In genomic region chr1:201468501-201468843, GRCh38 we compare ENCODE assay signal across 1 cellular context.
A peak's percentile ranks its signal among the peaks of the same experiment; 100 is the strongest.
TF ChIP-seq lines count a peak whose summit lies in the region.

No MANE protein-coding gene starts in this region.

TF ChIP-seq in HepG2, 621 proteins besides CTCF, POLR2A, EP300 and RAD21 (continued from another document and continues in another):
- no peak for TF ChIP-seq ZNF619 (CRISPR knock-in tag; IDR thresholded peaks at IDR 0.05)
- TF ChIP-seq, protein P1, sequence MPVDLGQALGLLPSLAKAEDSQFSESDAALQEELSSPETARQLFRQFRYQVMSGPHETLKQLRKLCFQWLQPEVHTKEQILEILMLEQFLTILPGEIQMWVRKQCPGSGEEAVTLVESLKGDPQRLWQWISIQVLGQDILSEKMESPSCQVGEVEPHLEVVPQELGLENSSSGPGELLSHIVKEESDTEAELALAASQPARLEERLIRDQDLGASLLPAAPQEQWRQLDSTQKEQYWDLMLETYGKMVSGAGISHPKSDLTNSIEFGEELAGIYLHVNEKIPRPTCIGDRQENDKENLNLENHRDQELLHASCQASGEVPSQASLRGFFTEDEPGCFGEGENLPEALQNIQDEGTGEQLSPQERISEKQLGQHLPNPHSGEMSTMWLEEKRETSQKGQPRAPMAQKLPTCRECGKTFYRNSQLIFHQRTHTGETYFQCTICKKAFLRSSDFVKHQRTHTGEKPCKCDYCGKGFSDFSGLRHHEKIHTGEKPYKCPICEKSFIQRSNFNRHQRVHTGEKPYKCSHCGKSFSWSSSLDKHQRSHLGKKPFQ (CRISPR knock-in tag; IDR thresholded peaks at IDR 0.05; ENCODE audit: insufficient replicate concordance): no peak
- TF ChIP-seq, protein P2, sequence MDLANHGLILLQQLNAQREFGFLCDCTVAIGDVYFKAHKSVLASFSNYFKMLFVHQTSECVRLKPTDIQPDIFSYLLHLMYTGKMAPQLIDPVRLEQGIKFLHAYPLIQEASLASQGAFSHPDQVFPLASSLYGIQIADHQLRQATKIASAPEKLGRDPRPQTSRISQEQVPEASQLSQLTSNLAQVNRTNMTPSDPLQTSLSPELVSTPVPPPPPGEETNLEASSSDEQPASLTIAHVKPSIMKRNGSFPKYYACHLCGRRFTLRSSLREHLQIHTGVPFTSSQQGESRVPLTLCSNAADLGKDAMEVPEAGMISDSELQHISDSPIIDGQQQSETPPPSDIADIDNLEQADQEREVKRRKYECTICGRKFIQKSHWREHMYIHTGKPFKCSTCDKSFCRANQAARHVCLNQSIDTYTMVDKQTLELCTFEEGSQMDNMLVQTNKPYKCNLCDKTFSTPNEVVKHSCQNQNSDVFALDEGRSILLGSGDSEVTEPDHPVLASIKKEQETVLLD (CRISPR knock-in tag; IDR thresholded peaks at IDR 0.05; ENCODE audit: low read depth): no peak
- TF ChIP-seq YY1 (IDR thresholded peaks at IDR 0.05; ENCODE audit: insufficient read depth, insufficient replicate concordance, low read depth, low read length): peak; percentile 20
- TF ChIP-seq, protein P3, sequence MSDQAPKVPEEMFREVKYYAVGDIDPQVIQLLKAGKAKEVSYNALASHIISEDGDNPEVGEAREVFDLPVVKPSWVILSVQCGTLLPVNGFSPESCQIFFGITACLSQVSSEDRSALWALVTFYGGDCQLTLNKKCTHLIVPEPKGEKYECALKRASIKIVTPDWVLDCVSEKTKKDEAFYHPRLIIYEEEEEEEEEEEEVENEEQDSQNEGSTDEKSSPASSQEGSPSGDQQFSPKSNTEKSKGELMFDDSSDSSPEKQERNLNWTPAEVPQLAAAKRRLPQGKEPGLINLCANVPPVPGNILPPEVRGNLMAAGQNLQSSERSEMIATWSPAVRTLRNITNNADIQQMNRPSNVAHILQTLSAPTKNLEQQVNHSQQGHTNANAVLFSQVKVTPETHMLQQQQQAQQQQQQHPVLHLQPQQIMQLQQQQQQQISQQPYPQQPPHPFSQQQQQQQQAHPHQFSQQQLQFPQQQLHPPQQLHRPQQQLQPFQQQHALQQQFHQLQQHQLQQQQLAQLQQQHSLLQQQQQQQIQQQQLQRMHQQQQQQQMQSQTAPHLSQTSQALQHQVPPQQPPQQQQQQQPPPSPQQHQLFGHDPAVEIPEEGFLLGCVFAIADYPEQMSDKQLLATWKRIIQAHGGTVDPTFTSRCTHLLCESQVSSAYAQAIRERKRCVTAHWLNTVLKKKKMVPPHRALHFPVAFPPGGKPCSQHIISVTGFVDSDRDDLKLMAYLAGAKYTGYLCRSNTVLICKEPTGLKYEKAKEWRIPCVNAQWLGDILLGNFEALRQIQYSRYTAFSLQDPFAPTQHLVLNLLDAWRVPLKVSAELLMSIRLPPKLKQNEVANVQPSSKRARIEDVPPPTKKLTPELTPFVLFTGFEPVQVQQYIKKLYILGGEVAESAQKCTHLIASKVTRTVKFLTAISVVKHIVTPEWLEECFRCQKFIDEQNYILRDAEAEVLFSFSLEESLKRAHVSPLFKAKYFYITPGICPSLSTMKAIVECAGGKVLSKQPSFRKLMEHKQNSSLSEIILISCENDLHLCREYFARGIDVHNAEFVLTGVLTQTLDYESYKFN (CRISPR knock-in tag; conservative IDR thresholded peaks at IDR 0.05): no peak
- peak; percentile 21; the same call in 1 of the 2 replicates for TF ChIP-seq ZNF34 (CRISPR knock-in tag; IDR thresholded peaks at IDR 0.05; ENCODE audit: borderline replicate concordance)
- TF ChIP-seq ZNF510 (CRISPR knock-in tag; IDR thresholded peaks at IDR 0.05; ENCODE audit: low read depth): no peak
- TF ChIP-seq JUN (CRISPR knock-in tag; IDR thresholded peaks at IDR 0.05): no peak; the same call in 1 of the 2 replicates
- TF ChIP-seq, protein P4, sequence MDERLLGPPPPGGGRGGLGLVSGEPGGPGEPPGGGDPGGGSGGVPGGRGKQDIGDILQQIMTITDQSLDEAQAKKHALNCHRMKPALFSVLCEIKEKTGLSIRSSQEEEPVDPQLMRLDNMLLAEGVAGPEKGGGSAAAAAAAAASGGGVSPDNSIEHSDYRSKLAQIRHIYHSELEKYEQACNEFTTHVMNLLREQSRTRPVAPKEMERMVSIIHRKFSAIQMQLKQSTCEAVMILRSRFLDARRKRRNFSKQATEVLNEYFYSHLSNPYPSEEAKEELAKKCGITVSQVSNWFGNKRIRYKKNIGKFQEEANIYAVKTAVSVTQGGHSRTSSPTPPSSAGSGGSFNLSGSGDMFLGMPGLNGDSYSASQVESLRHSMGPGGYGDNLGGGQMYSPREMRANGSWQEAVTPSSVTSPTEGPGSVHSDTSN (CRISPR knock-in tag; IDR thresholded peaks at IDR 0.05): no peak
- TF ChIP-seq MYNN (CRISPR knock-in tag; IDR thresholded peaks at IDR 0.05; ENCODE audit: low read depth): no peak
- TF ChIP-seq NFKB2 (CRISPR knock-in tag; IDR thresholded peaks at IDR 0.05; ENCODE audit: borderline replicate concordance): no peak
- TF ChIP-seq GTF3A (CRISPR knock-in tag; conservative IDR thresholded peaks at IDR 0.05): no peak
- no peak for TF ChIP-seq ARID2 (CRISPR knock-in tag; IDR thresholded peaks at IDR 0.05; ENCODE audit: borderline replicate concordance)
- no peak for TF ChIP-seq NFIC (IDR thresholded peaks at IDR 0.05; ENCODE audit: low read length)
- no peak for TF ChIP-seq FOXC1 (CRISPR knock-in tag; IDR thresholded peaks at IDR 0.05; ENCODE audit: borderline replicate concordance)
- TF ChIP-seq PREB (CRISPR knock-in tag; IDR thresholded peaks at IDR 0.05): no peak
- TF ChIP-seq ZMAT5 (CRISPR knock-in tag; IDR thresholded peaks at IDR 0.05; ENCODE audit: borderline replicate concordance, low read depth): no peak
- no peak for TF ChIP-seq ZNF225 (CRISPR knock-in tag; IDR thresholded peaks at IDR 0.05)
- no peak for TF ChIP-seq ARHGAP35 (CRISPR knock-in tag; IDR thresholded peaks at IDR 0.05; ENCODE audit: borderline replicate concordance)
- TF ChIP-seq ZMYM3 (CRISPR knock-in tag; IDR thresholded peaks at IDR 0.05): 0 out of 2 replicates have a peak, but pooled peaks have one; percentile 3
- no peak for TF ChIP-seq ZZZ3 (CRISPR knock-in tag; IDR thresholded peaks at IDR 0.05; ENCODE audit: borderline replicate concordance)
- TF ChIP-seq ZFP62 (CRISPR knock-in tag; IDR thresholded peaks at IDR 0.05): no peak
- TF ChIP-seq GLI4 (CRISPR knock-in tag; IDR thresholded peaks at IDR 0.05; ENCODE audit: borderline replicate concordance): no peak
- no peak for TF ChIP-seq SETDB1 (CRISPR knock-in tag; IDR thresholded peaks at IDR 0.05; ENCODE audit: borderline replicate concordance)
- no peak for TF ChIP-seq TOE1 (CRISPR knock-in tag; IDR thresholded peaks at IDR 0.05)
- TF ChIP-seq ZNF101 (CRISPR knock-in tag; IDR thresholded peaks at IDR 0.05; ENCODE audit: borderline replicate concordance, low read depth): no peak
- TF ChIP-seq ZFP82 (CRISPR knock-in tag; IDR thresholded peaks at IDR 0.05; ENCODE audit: borderline replicate concordance): peak; percentile 10; the same call in 1 of the 2 replicates
- no peak for TF ChIP-seq ZNF264 (CRISPR knock-in tag; IDR thresholded peaks at IDR 0.05)
- TF ChIP-seq ZNF589 (CRISPR knock-in tag; conservative IDR thresholded peaks at IDR 0.05): 0 out of 2 replicates have a peak, but pooled peaks have one; percentile 52
- TF ChIP-seq ZNF746 (CRISPR knock-in tag; IDR thresholded peaks at IDR 0.05): no peak
- TF ChIP-seq HNRNPH1 (optimal IDR thresholded peaks at IDR 0.05; ENCODE audit: low read depth, low read length): no peak
- TF ChIP-seq ZNF503 (CRISPR knock-in tag; IDR thresholded peaks at IDR 0.05): no peak
- no peak for TF ChIP-seq MBD4 (IDR thresholded peaks at IDR 0.05; ENCODE audit: borderline replicate concordance, low read length)
- no peak for TF ChIP-seq ZNF24 (IDR thresholded peaks at IDR 0.05)
- no peak for TF ChIP-seq ZNF549 (CRISPR knock-in tag; IDR thresholded peaks at IDR 0.05)
- TF ChIP-seq ARNT2 (CRISPR knock-in tag; IDR thresholded peaks at IDR 0.05; ENCODE audit: low read depth): no peak
- TF ChIP-seq SP4 (CRISPR knock-in tag; IDR thresholded peaks at IDR 0.05): no peak
- TF ChIP-seq NPAS2 (CRISPR knock-in tag; IDR thresholded peaks at IDR 0.05; ENCODE audit: borderline replicate concordance): no peak
- TF ChIP-seq BCL6 (CRISPR knock-in tag; IDR thresholded peaks at IDR 0.05): 0 out of 2 replicates have a peak, but pooled peaks have one; percentile 14
- TF ChIP-seq HCFC1 (IDR thresholded peaks at IDR 0.05; ENCODE audit: low read depth, low read length): no peak
- no peak for TF ChIP-seq CHD2 (IDR thresholded peaks at IDR 0.05; ENCODE audit: low read depth, low read length)
- no peak for TF ChIP-seq ZFP41 (CRISPR knock-in tag; IDR thresholded peaks at IDR 0.05; ENCODE audit: borderline replicate concordance)
- TF ChIP-seq AGO1 (IDR thresholded peaks at IDR 0.05; ENCODE audit: low read depth, low read length, poor library complexity, severe bottlenecking): no peak
- no peak for TF ChIP-seq ZNF230 (CRISPR knock-in tag; IDR thresholded peaks at IDR 0.05)
- TF ChIP-seq STAG1 (CRISPR knock-in tag; IDR thresholded peaks at IDR 0.05): no peak
- TF ChIP-seq HOXA9 (CRISPR knock-in tag; IDR thresholded peaks at IDR 0.05; ENCODE audit: borderline replicate concordance): no peak
- no peak for TF ChIP-seq PAX8 (CRISPR knock-in tag; IDR thresholded peaks at IDR 0.05; ENCODE audit: borderline replicate concordance)
- no peak for TF ChIP-seq ZNF709 (CRISPR knock-in tag; IDR thresholded peaks at IDR 0.05)
- no peak for TF ChIP-seq FOXA3 (CRISPR knock-in tag; IDR thresholded peaks at IDR 0.05)
- TF ChIP-seq, protein P5, sequence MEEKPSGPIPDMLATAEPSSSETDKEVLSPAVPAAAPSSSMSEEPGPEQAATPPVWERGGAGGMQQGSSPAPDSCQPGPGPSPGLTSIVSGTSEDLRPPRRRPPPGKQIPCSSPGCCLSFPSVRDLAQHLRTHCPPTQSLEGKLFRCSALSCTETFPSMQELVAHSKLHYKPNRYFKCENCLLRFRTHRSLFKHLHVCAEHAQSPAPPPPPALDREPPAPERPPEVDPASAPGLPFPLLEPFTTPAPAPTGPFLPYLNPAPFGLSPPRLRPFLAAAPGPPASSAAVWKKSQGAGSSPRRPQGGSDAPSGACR (CRISPR knock-in tag; IDR thresholded peaks at IDR 0.05): 0 out of 2 replicates have a peak, but pooled peaks have one; percentile 38
- no peak for TF ChIP-seq ZSCAN20 (CRISPR knock-in tag; IDR thresholded peaks at IDR 0.05; ENCODE audit: borderline replicate concordance)
- no peak for TF ChIP-seq ZNF234 (CRISPR knock-in tag; conservative IDR thresholded peaks at IDR 0.05)
- no peak for TF ChIP-seq BCL3 (CRISPR knock-in tag; IDR thresholded peaks at IDR 0.05)
- TF ChIP-seq, protein P6, sequence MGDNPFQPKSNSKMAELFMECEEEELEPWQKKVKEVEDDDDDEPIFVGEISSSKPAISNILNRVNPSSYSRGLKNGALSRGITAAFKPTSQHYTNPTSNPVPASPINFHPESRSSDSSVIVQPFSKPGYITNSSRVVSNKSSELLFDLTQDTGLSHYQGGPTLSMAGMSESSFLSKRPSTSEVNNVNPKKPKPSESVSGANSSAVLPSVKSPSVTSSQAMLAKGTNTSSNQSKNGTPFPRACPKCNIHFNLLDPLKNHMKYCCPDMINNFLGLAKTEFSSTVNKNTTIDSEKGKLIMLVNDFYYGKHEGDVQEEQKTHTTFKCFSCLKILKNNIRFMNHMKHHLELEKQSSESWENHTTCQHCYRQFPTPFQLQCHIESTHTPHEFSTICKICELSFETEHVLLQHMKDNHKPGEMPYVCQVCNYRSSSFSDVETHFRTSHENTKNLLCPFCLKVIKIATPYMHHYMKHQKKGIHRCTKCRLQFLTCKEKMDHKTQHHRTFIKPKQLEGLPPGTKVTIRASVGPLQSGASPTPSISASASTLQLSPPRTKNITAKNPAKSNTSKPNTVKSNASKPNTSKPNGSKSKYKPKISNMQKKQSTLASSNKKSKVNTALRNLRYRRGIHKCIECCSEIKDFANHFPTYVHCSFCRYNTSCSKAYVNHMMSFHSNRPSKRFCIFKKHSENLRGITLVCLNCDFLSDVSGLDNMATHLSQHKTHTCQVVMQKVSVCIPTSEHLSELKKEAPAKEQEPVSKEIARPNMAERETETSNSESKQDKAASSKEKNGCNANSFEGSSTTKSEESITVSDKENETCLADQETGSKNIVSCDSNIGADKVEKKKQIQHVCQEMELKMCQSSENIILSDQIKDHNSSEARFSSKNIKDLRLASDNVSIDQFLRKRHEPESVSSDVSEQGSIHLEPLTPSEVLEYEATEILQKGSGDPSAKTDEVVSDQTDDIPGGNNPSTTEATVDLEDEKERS (CRISPR knock-in tag; IDR thresholded peaks at IDR 0.05): no peak
